ENCODE assay signal across 13 cellular contexts in the genomic region with DNA sequence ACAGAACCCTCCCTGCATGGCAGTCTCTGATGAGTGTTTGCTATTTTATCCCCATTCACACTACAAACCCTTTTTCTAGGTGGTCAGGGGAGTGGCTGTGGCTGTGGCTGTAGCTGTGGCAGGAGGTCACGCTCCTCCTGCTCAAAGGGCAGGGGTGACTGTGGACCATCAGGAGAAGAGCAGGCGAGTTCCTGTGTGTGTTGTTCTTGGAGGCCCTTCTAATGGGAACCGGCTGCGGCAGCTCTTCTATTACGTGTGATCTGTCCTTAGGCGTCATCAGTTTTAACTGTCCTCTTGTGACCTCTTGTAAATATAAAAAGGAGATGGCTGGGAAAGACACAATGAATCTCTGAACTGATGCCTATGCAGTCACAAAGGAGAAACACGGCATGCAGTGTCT.
DNase-seq lines count a peak whose midpoint lies in the region; ATAC-seq and TF ChIP-seq lines count a peak whose summit lies in the region.
"Had no signal": no experiment of that assay in that cellular context is flagged by ENCODE, and none has a peak within 500 bp of the region (broad histone marks: within the 10 kb centered on the region; RNA-seq: fewer than 3 reads in every experiment).

No MANE protein-coding gene starts in this region.

- TF ChIP-seq POLR2A in vagina (IDR thresholded peaks at IDR 0.05), result no peak

- no peaks in the 10 kb centered on the region for H3K9me3 ChIP-seq in ascending aorta
- H3K9me3 ChIP-seq in vagina, result no peaks in the 10 kb centered on the region

- H3K36me3 ChIP-seq in ascending aorta, result peaks cover 0 to 3% of the 10 kb centered on the region in 2 donors
- H3K36me3 ChIP-seq in vagina, result no peaks in the 10 kb centered on the region

- TF ChIP-seq CTCF in ascending aorta (IDR thresholded peaks at IDR 0.05) (no peak), vagina (IDR thresholded peaks at IDR 0.05) (no peak)

- DNase-seq in EH (ENCODE audit: low read depth) (peak; percentile 99), ascending aorta (ENCODE audit: low spot score in 2 of 2) (peak; percentile 30 to 73), left cardiac atrium (peak; percentile 70), putamen (ENCODE audit: low spot score) (peak; percentile 29), vagina (ENCODE audit: extremely low spot score in 2 of 2) (no peak), T-helper 9 cell (no peak)
- no peak for DNase-seq in NK-92 treated with Interleukin-12 subunit alpha and Interleukin-12 subunit beta, amount 100 ng/mL, for 24 hours (lab: John Stamatoyannopoulos, UW)
- DNase-seq: effector CD4-positive, alpha-beta T cell; HCEC 1CT; NCI-H1694 had no signal

- ATAC-seq in left cardiac atrium (peak; percentile 65 to 85), HG02885 (IDR thresholded peaks at IDR 0.05; ENCODE audit: poor library complexity, unreplicated experiment) (no peak)
- ATAC-seq: activated T-helper 17 cell treated with anti-CD3 and anti-CD28 coated beads, Interleukin-2, amount 50 U/mL, for 72 hours had no signal

- H3K4me3 ChIP-seq in ascending aorta (no peak overlapping the region), vagina (no peak overlapping the region)

- H3K27ac ChIP-seq in ascending aorta (no peak overlapping the region), vagina (no peak overlapping the region)
- H3K27ac ChIP-seq: HL-60 had no signal

- intact Hi-C loops in ascending aorta (cut with DNase I) (no loop called here), left cardiac atrium (cut with DNase I) (loop anchor here in 1 of 2 donors (10.0 kb wide), 1 partner anchor 62 kb away; no protein-coding TSS in a partner anchor), vagina (cut with DNase I) (no loop called here)

- peaks cover 0 to 19% of the 10 kb centered on the region in 2 donors for H3K4me1 ChIP-seq in ascending aorta
- peaks cover 32% of the 10 kb centered on the region for H3K4me1 ChIP-seq in vagina

- H3K27me3 ChIP-seq in ascending aorta, result no peaks in the 10 kb centered on the region
- H3K27me3 ChIP-seq in vagina, result no peaks in the 10 kb centered on the region

Comparison
In these comparisons a context has a peak if more than half of its experiments do, and no peak if none do; other contexts are left out.
1. DNase-seq: peak in EH (single experiment), ascending aorta (2 of 2), left cardiac atrium (single experiment) and putamen (single experiment); none in NK-92 treated with Interleukin-12 subunit alpha and Interleukin-12 subunit beta, amount 100 ng/mL, for 24 hours (single experiment), vagina (0 of 2) and T-helper 9 cell (single experiment).